In genomic region chr9:135300346-135301141, GRCh38 we compare ENCODE assay signal across 3 cellular contexts.
A peak's percentile ranks its signal among the peaks of the same experiment; 100 is the strongest.
TF ChIP-seq lines count a peak whose summit lies in the region.

No MANE protein-coding gene starts in this region.

TF ChIP-seq in SK-N-SH, 30 proteins besides CTCF, POLR2A, EP300 and RAD21:
- TF ChIP-seq IRF3 (IDR thresholded peaks at IDR 0.05; ENCODE audit: low read depth, low read length) (no peak), MXI1 (IDR thresholded peaks at IDR 0.05; ENCODE audit: low read depth, low read length) (no peak), TEAD4 (IDR thresholded peaks at IDR 0.05; ENCODE audit: borderline replicate concordance, insufficient read depth) (no peak), MAX (IDR thresholded peaks at IDR 0.05; ENCODE audit: low read depth) (no peak), FOSL2 (IDR thresholded peaks at IDR 0.05; ENCODE audit: borderline replicate concordance, low read depth) (no peak), SIN3A (IDR thresholded peaks at IDR 0.05; ENCODE audit: borderline replicate concordance, low read depth, low read length) (no peak), JUND (IDR thresholded peaks at IDR 0.05) (no peak), TAF1 (IDR thresholded peaks at IDR 0.05; ENCODE audit: borderline replicate concordance, low read depth, low read length) (no peak), CHD2 (IDR thresholded peaks at IDR 0.05; ENCODE audit: low read length, partially characterized antibody) (no peak), POLR2AphosphoS5 (IDR thresholded peaks at IDR 0.05; ENCODE audit: low read depth, low read length) (no peak), USF1 (IDR thresholded peaks at IDR 0.05; ENCODE audit: borderline replicate concordance, low read depth) (no peak), FOXM1 (IDR thresholded peaks at IDR 0.05; ENCODE audit: low read depth) (no peak), MEF2A (IDR thresholded peaks at IDR 0.05; ENCODE audit: borderline replicate concordance, low read depth) (no peak), TCF12 (IDR thresholded peaks at IDR 0.05) (no peak), YY1 (IDR thresholded peaks at IDR 0.05; ENCODE audit: low read depth) (no peak), GABPA (IDR thresholded peaks at IDR 0.05; ENCODE audit: low read depth) (no peak), ELF1 (IDR thresholded peaks at IDR 0.05) (no peak), EZH2phosphoT487 (IDR thresholded peaks at IDR 0.05; ENCODE audit: borderline replicate concordance, low read depth) (no peak)

TF ChIP-seq in SK-N-SH treated with all-trans-retinoic acid at 6 μM for 48 hours, 23 proteins besides CTCF, POLR2A, EP300 and RAD21:
- TF ChIP-seq PATZ1 (CRISPR knock-in tag; IDR thresholded peaks at IDR 0.05; ENCODE audit: borderline replicate concordance) (no peak), OSR1 (CRISPR knock-in tag; IDR thresholded peaks at IDR 0.05) (no peak), TCF4 (CRISPR knock-in tag; IDR thresholded peaks at IDR 0.05; ENCODE audit: borderline replicate concordance) (no peak), ZNF565 (CRISPR knock-in tag; conservative IDR thresholded peaks at IDR 0.05; ENCODE audit: low read depth) (no peak), ZNF70 (CRISPR knock-in tag; IDR thresholded peaks at IDR 0.05) (no peak), POU6F1 (CRISPR knock-in tag; IDR thresholded peaks at IDR 0.05; ENCODE audit: borderline replicate concordance, low read depth) (no peak), CSRNP3 (CRISPR knock-in tag; IDR thresholded peaks at IDR 0.05) (no peak), ZNF8 (CRISPR knock-in tag; IDR thresholded peaks at IDR 0.05) (no peak), ISL1 (CRISPR knock-in tag; IDR thresholded peaks at IDR 0.05) (no peak), TOX (CRISPR knock-in tag; IDR thresholded peaks at IDR 0.05; ENCODE audit: borderline replicate concordance) (no peak), ZFP30 (CRISPR knock-in tag; IDR thresholded peaks at IDR 0.05) (no peak)

TF ChIP-seq in H1, 55 proteins besides CTCF, POLR2A, EP300 and RAD21:
- no peak for TF ChIP-seq EZH2 (IDR thresholded peaks at IDR 0.05; ENCODE audit: low read depth, low read length, severe bottlenecking)
- 0 out of 2 replicates have a peak, but pooled peaks have one; percentile 12 for TF ChIP-seq GABPA (IDR thresholded peaks at IDR 0.05; ENCODE audit: borderline replicate concordance, insufficient read depth, low read length)
